ENCODE assay signal across 14 cellular contexts in genomic region chr9:134063088-134063875, GRCh38. TPM values are rescaled to one million over a fixed set of nuclear protein-coding genes. Genes with fewer than 3 reads are reported as not detected.
DNase-seq lines count a peak whose midpoint lies in the region; ATAC-seq and TF ChIP-seq lines count a peak whose summit lies in the region.
"Had no signal": no experiment of that assay in that cellular context is flagged by ENCODE, and none has a peak within 500 bp of the region (broad histone marks: within the 10 kb centered on the region; RNA-seq: fewer than 3 reads in every experiment).

No MANE protein-coding gene starts in this region.

- H3K36me3 Mint-ChIP-seq in endodermal cell (ENCODE audit: low read depth) (peaks cover 10% of the 10 kb centered on the region), neural progenitor cell (no peaks in the 10 kb centered on the region)
- H3K36me3 Mint-ChIP-seq in activated CD4-positive, alpha-beta memory T cell treated with anti-CD3 and anti-CD28 coated beads for 36 hours = no peaks in the 10 kb centered on the region

- peaks cover 89% of the 10 kb centered on the region for H4K20me1 ChIP-seq in neural progenitor cell (ENCODE audit: low read depth)

- H3K27me3 ChIP-seq in right cardiac atrium (ENCODE audit: control insufficient read depth, insufficient read depth) (no peaks in the 10 kb centered on the region), endodermal cell (ENCODE audit: control insufficient read depth, insufficient read depth, low read length, poor library complexity, severe bottlenecking) (no peaks in the 10 kb centered on the region), neural progenitor cell (no peaks in the 10 kb centered on the region)
- H3K27me3 ChIP-seq: body of pancreas had no signal

- H3K36me3 ChIP-seq in endodermal cell (ENCODE audit: control insufficient read depth, insufficient read depth, low read length) (peaks cover 15% of the 10 kb centered on the region), neural progenitor cell (no peaks in the 10 kb centered on the region)

- intact Hi-C loops in right cardiac atrium (cut with DNase I) = no loop called here
- intact Hi-C loops in left ventricle myocardium superior (cut with micrococcal nuclease) = no loop called here
- intact Hi-C loops in activated CD4-positive, alpha-beta memory T cell treated with anti-CD3 and anti-CD28 coated beads for 36 hours (cut with micrococcal nuclease) = loop anchor here (10.0 kb wide), 2 partner anchors 332 to 918 kb away; no protein-coding TSS in a partner anchor

- H3K27ac Mint-ChIP-seq in endodermal cell = peak overlapping the region; percentile 70
- no peak overlapping the region for H3K27ac Mint-ChIP-seq in neural progenitor cell
- no peak overlapping the region for H3K27ac Mint-ChIP-seq in activated CD4-positive, alpha-beta memory T cell treated with anti-CD3 and anti-CD28 coated beads for 36 hours

- H3K9me3 ChIP-seq in right cardiac atrium (ENCODE audit: control insufficient read depth, low read length) (no peaks in the 10 kb centered on the region), endodermal cell (ENCODE audit: control insufficient read depth, low read length) (no peaks in the 10 kb centered on the region), neural progenitor cell (ENCODE audit: low read depth) (no peaks in the 10 kb centered on the region)
- H3K9me3 ChIP-seq: body of pancreas had no signal

- H3K4me3 ChIP-seq in right cardiac atrium (ENCODE audit: low read length) = no peak overlapping the region
- no peak overlapping the region for H3K4me3 ChIP-seq in endodermal cell (ENCODE audit: low read length)
- no peak overlapping the region for H3K4me3 ChIP-seq in neural progenitor cell
- H3K4me3 ChIP-seq: body of pancreas had no signal

- H3K27ac ChIP-seq in right cardiac atrium (ENCODE audit: low read length) (no peak overlapping the region), endodermal cell (ENCODE audit: low read depth, low read length) (no peak overlapping the region), neural progenitor cell (no peak overlapping the region)
- H3K27ac ChIP-seq: body of pancreas, HL-60 had no signal

- peak overlapping the region; percentile 4 for H3K4me2 ChIP-seq in neural progenitor cell

- no peak overlapping the region for H3K9ac ChIP-seq in endodermal cell (ENCODE audit: extremely low read depth, low read length, poor library complexity, severe bottlenecking)
- no peak overlapping the region for H3K9ac ChIP-seq in neural progenitor cell

- CTCF ChIA-PET in activated CD4-positive, alpha-beta memory T cell treated with anti-CD3 and anti-CD28 coated beads for 36 hours (lab: Charles Lee) = no interaction called here

- POLR2A ChIA-PET in activated CD4-positive, alpha-beta memory T cell treated with anti-CD3 and anti-CD28 coated beads for 36 hours (lab: Charles Lee) = no interaction called here

- TF ChIP-seq CTCF in endodermal cell (conservative IDR thresholded peaks at IDR 0.05) (no peak), neural progenitor cell (IDR thresholded peaks at IDR 0.05) (no peak)

- no peaks in the 10 kb centered on the region for H3F3A ChIP-seq in neural progenitor cell (ENCODE audit: low read depth)

- no peaks in the 10 kb centered on the region for H3K9me3 Mint-ChIP-seq in endodermal cell
- H3K9me3 Mint-ChIP-seq in neural progenitor cell = no peaks in the 10 kb centered on the region
- H3K9me3 Mint-ChIP-seq in activated CD4-positive, alpha-beta memory T cell treated with anti-CD3 and anti-CD28 coated beads for 36 hours = no peaks in the 10 kb centered on the region

- H3K4me3 Mint-ChIP-seq in endodermal cell = no peak overlapping the region
- H3K4me3 Mint-ChIP-seq in neural progenitor cell = no peak overlapping the region
- H3K4me3 Mint-ChIP-seq in activated CD4-positive, alpha-beta memory T cell treated with anti-CD3 and anti-CD28 coated beads for 36 hours = no peak overlapping the region

- ATAC-seq in right cardiac atrium (no peak), left ventricle myocardium superior (no peak), GM18519 (IDR thresholded peaks at IDR 0.05; ENCODE audit: low FRiP score, unreplicated experiment) (no peak)
- ATAC-seq: body of pancreas had no signal

- H3K4me1 ChIP-seq in right cardiac atrium (ENCODE audit: control insufficient read depth, insufficient read depth, low read length) (peaks cover 6% of the 10 kb centered on the region), endodermal cell (ENCODE audit: control insufficient read depth, insufficient read depth, low read length) (peaks cover 2% of the 10 kb centered on the region), neural progenitor cell (peaks cover 33% of the 10 kb centered on the region)

- H3K27me3 Mint-ChIP-seq in endodermal cell (ENCODE audit: insufficient read depth) = no peaks in the 10 kb centered on the region
- H3K27me3 Mint-ChIP-seq in neural progenitor cell (ENCODE audit: insufficient read depth, low read depth) = peaks cover 8% of the 10 kb centered on the region
- H3K27me3 Mint-ChIP-seq in activated CD4-positive, alpha-beta memory T cell treated with anti-CD3 and anti-CD28 coated beads for 36 hours = no peaks in the 10 kb centered on the region

- H3K4me1 Mint-ChIP-seq in endodermal cell = peaks cover 23% of the 10 kb centered on the region
- peaks cover 29% of the 10 kb centered on the region for H3K4me1 Mint-ChIP-seq in neural progenitor cell
- peaks cover 51% of the 10 kb centered on the region for H3K4me1 Mint-ChIP-seq in activated CD4-positive, alpha-beta memory T cell treated with anti-CD3 and anti-CD28 coated beads for 36 hours (ENCODE audit: low read depth)

- DNase-seq in right cardiac atrium (peak in 2 of 3 donors; percentile 22 to 39), left ventricle myocardium superior (no peak), endodermal cell (peak; percentile 45), neural progenitor cell (ENCODE audit: low spot score) (peak; percentile 1), NCI-H2029 (lab: John Stamatoyannopoulos, UW) (no peak), NK-92 (lab: John Stamatoyannopoulos, UW; ENCODE audit: unreplicated experiment) (no peak)
- no peak for DNase-seq in activated CD4-positive, alpha-beta memory T cell treated with anti-CD3 and anti-CD28 coated beads for 36 hours
- DNase-seq: activated gamma-delta T cell treated with Interleukin-2 at 50 U/mL for 16 hours, body of pancreas, KBM-7, NCI-H1105, NCI-H2171 treated with DMSO at 0.1 percent for 48 hours had no signal

- H3K79me2 ChIP-seq in neural progenitor cell (ENCODE audit: low read depth) = peaks cover 92% of the 10 kb centered on the region

- WGBS in right cardiac atrium = 81% methylated on average over 25 of the region's 25 CpGs
- WGBS in endodermal cell (ENCODE audit: insufficient coverage in 1 of 2, insufficient read length in 1 of 2), 2 experiments = 93 to 96% methylated on average over 18 to 25 of the region's 25 CpGs

- H2AFZ ChIP-seq in neural progenitor cell (replicated peaks) = no peak overlapping the region

RNA-seq across cellular contexts. Expression of gene BRD3, which starts 4.5 kb away (rescaled TPM):
- total RNA-seq in right cardiac atrium (10 to 100 TPM; 27.4 to 37.3 (median 31.5) TPM), left ventricle myocardium superior (28.7 TPM), endodermal cell (100 to 1,000 TPM in 1 of 2 donors, 10 to 100 TPM in 1; 92.3 to 103 TPM), neural progenitor cell (ENCODE audit: low replicate concordance) (14.8 and 21.7 TPM in 2 replicates)
- polyA plus RNA-seq in right cardiac atrium = 13.0 TPM
- polyA plus RNA-seq in endodermal cell (2013, experiment 1 of 2) = 61.9 TPM
- 57.3 TPM for polyA plus RNA-seq in endodermal cell (2013, experiment 2 of 2)
- total RNA-seq in activated CD4-positive, alpha-beta memory T cell treated with anti-CD3 and anti-CD28 coated beads for 36 hours = 10 to 100 TPM; 29.2 to 30.0 TPM

RNA-seq across cellular contexts. Expression of gene BRD3OS, which starts 38.0 kb away (rescaled TPM):
- total RNA-seq in right cardiac atrium (10 to 100 TPM in 3 of 4 donors, 1 to 10 TPM in 1; 9.2 to 12.1 (median 11.2) TPM), left ventricle myocardium superior (4.7 TPM), endodermal cell (10 to 100 TPM; 19.0 to 26.5 TPM), neural progenitor cell (ENCODE audit: low replicate concordance) (19.0 and 28.3 TPM in 2 replicates)
- polyA plus RNA-seq in right cardiac atrium = 4.7 TPM
- 24.2 TPM for polyA plus RNA-seq in endodermal cell (2013, experiment 1 of 2)
- polyA plus RNA-seq in endodermal cell (2013, experiment 2 of 2) = 19.7 TPM
- 10 to 100 TPM; 12.6 to 13.2 TPM for total RNA-seq in activated CD4-positive, alpha-beta memory T cell treated with anti-CD3 and anti-CD28 coated beads for 36 hours

Comparison
In these comparisons a context has a peak if more than half of its experiments do, and no peak if none do; other contexts are left out.
1. DNase-seq: peak in right cardiac atrium (2 of 3), endodermal cell (single experiment) and neural progenitor cell (single experiment); none in left ventricle myocardium superior (single experiment), NCI-H2029 (single experiment), activated CD4-positive, alpha-beta memory T cell treated with anti-CD3 and anti-CD28 coated beads for 36 hours (single experiment) and NK-92 (single experiment).